19 cellular contexts compared by ENCODE assay signal in the genomic region with DNA sequence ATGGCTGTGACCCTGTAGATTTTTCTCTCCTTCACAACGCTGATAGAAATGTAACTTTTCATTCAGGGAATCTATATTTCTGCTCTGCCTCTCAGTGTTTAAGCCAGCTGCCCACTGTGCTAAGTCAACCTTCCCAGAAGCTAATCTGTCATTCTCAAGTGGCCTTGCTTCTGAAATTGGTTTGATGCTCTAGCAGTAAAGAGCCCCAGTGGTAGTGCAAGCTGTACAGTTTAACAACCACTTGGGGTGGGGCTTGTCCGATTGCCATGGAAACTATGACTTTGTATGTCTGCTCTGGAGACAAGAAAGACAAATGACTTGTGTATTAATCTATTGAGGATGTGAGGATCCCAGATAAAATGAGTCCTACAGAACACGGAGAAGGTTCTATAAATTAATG.
DNase-seq lines count a peak whose midpoint lies in the region; ATAC-seq lines count a peak whose summit lies in the region.
"Had no signal": no experiment of that assay in that cellular context is flagged by ENCODE, and none has a peak within 500 bp of the region (broad histone marks: within the 10 kb centered on the region; RNA-seq: fewer than 3 reads in every experiment).

No MANE protein-coding gene starts in this region.

- H3K27ac ChIP-seq in right cardiac atrium (ENCODE audit: low read length) (no peak overlapping the region), substantia nigra (ENCODE audit: low read depth, low read length, poor library complexity, severe bottlenecking) (no peak overlapping the region)
- H3K27ac ChIP-seq: left ventricle myocardium inferior, neutrophil had no signal

- DNase-seq in COR-L47 (lab: John Stamatoyannopoulos, UW) (peak; percentile 67), NCI-H1417 (lab: John Stamatoyannopoulos, UW) (peak; percentile 88 to 98 (median 94)), NCI-H2171 treated with DMSO at 0.1 percent for 48 hours (lab: John Stamatoyannopoulos, UW) (peak; percentile 56), SK-N-DZ (ENCODE audit: low spot score) (peak; percentile 34), right cardiac atrium (no peak), hepatic stellate cell (ENCODE audit: low spot score) (no peak), substantia nigra (lab: John Stamatoyannopoulos, UW) (no peak)
- DNase-seq: ACHN; activated CD8-positive, alpha-beta T cell treated with anti-CD3 and anti-CD28 coated beads, Interleukin-2, amount 10 ng/mL, durations not matched to agents 7 days and 5 days; activated T-cell treated with anti-CD3 and anti-CD28 coated beads, Interleukin-2, amount 50 U/mL, for 4 hours; CD4-positive, alpha-beta T cell; effector CD8-positive, alpha-beta T cell; left ventricle myocardium inferior; NCI-H2029; stimulated activated CD4-positive, alpha-beta T cell treated with anti-CD3 and anti-CD28 coated beads, Interleukin-12 subunit alpha, Interleukin-12 subunit beta, amount 100 ng/mL, for 4 hours; T-cell had no signal

- WGBS in right cardiac atrium: 72% methylated on average over 3 of the region's 3 CpGs

- no peaks in the 10 kb centered on the region for H3K4me1 ChIP-seq in right cardiac atrium (ENCODE audit: control insufficient read depth, insufficient read depth, low read length)
- H3K4me1 ChIP-seq: left ventricle myocardium inferior had no signal

- no peak for ATAC-seq in right cardiac atrium
- ATAC-seq in HG02885 (IDR thresholded peaks at IDR 0.05; ENCODE audit: poor library complexity, unreplicated experiment): no peak
- ATAC-seq: activated CD8-positive, alpha-beta T cell treated with anti-CD3 and anti-CD28 coated beads, Interleukin-2, amount 10 ng/mL, durations not matched to agents 7 days and 5 days; activated naive CD4-positive, alpha-beta T cell treated with anti-CD3 and anti-CD28 coated beads, Interleukin-2, amount 50 U/mL, for 72 hours; activated T-cell treated with anti-CD3 and anti-CD28 coated beads, Interleukin-2, amount 50 U/mL, for 4 hours; T-cell had no signal

- H3K9me3 ChIP-seq in right cardiac atrium (ENCODE audit: control insufficient read depth, low read length): no peaks in the 10 kb centered on the region
- H3K9me3 ChIP-seq: left ventricle myocardium inferior, neutrophil had no signal

- H3K4me3 ChIP-seq in right cardiac atrium (ENCODE audit: low read length): no peak overlapping the region
- H3K4me3 ChIP-seq: left ventricle myocardium inferior had no signal

- intact Hi-C loops in right cardiac atrium (cut with DNase I): no loop called here

- no peaks in the 10 kb centered on the region for H3K27me3 ChIP-seq in right cardiac atrium (ENCODE audit: control insufficient read depth, insufficient read depth)
- H3K27me3 ChIP-seq: neutrophil had no signal

Comparison
In these comparisons a context has a peak if more than half of its experiments do, and no peak if none do; other contexts are left out.
1. DNase-seq: peak in COR-L47 (single experiment), NCI-H1417 (3 of 3), NCI-H2171 treated with DMSO at 0.1 percent for 48 hours (single experiment) and SK-N-DZ (single experiment); none in right cardiac atrium (0 of 3), hepatic stellate cell (single experiment) and substantia nigra (0 of 49).